In the genomic region with DNA sequence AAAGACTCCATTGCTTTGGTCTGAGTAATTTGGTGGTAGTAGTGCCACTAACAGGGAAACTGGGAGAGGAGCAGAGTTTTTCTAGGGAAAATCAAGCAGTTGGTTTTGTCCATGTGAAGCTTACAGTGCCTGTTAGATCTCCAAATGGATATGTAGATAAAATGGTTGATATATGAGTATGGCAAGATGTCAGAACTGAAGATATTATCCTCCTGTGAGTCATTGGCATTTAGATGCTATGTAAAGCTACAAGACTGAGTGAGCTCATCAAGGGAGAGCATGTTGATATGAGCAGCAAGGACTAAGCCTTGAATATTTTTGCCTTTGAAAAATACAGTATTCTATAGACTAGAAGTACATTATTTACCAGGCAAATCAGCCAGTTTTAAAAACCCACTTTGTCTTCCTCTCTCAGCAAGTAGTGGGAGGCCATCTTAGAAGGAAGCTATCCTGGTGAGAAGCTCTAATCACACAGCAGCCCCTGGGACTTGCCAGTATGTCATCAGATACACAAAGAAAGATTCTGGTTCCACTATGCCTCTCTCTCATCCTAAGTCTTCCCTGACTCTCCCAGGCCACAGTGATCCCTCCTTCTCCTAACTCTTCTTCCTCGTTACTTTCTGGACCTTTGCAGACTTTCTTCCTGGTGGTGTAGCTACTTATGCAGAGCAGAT, we compare ENCODE assay signal across 18 cellular contexts.
DNase-seq lines count a peak whose midpoint lies in the region; ATAC-seq, FAIRE-seq and TF ChIP-seq lines count a peak whose summit lies in the region.
"Had no signal": no experiment of that assay in that cellular context is flagged by ENCODE, and none has a peak within 500 bp of the region (broad histone marks: within the 10 kb centered on the region; RNA-seq: fewer than 3 reads in every experiment).

No MANE protein-coding gene starts in this region.

- H3K4me3 ChIP-seq in AG09309 (ENCODE audit: control insufficient read depth, low read depth, low read length) = no peak overlapping the region
- H3K4me3 ChIP-seq in brain microvascular endothelial cell (ENCODE audit: low read depth, low read length) = no peak overlapping the region
- no peak overlapping the region for H3K4me3 ChIP-seq in ascending aorta
- H3K4me3 ChIP-seq: thoracic aorta had no signal

- no peaks in the 10 kb centered on the region for H3K36me3 ChIP-seq in brain microvascular endothelial cell (replicated peaks)
- no peaks in the 10 kb centered on the region for H3K36me3 ChIP-seq in ascending aorta
- H3K36me3 ChIP-seq: BE2C, thoracic aorta had no signal

- peak; percentile 32 for DNase-seq in AG09309 (ENCODE audit: low read depth)
- peak; percentile 42 for DNase-seq in HTR-8/SVneo (ENCODE audit: insufficient read length, low spot score)
- peak; percentile 67 for DNase-seq in brain microvascular endothelial cell
- peak; percentile 89 for DNase-seq in iris pigment epithelial cell (ENCODE audit: low read depth)
- no peak for DNase-seq in ascending aorta (ENCODE audit: low spot score in 2 of 2)
- DNase-seq: activated T-cell treated with anti-CD3 and anti-CD28 coated beads, Interleukin-2, amount 50 U/mL, for 1 hour; aorta; BE2C; effector CD4-positive, alpha-beta T cell; glutamatergic neuron; KBM-7; left cardiac atrium; NCI-H1417; posterior cingulate gyrus had no signal

- ATAC-seq in HG02610 (IDR thresholded peaks at IDR 0.05; ENCODE audit: unreplicated experiment) (no peak), GM18861 (IDR thresholded peaks at IDR 0.05; ENCODE audit: unreplicated experiment) (no peak), GM19467 (IDR thresholded peaks at IDR 0.05; ENCODE audit: unreplicated experiment) (no peak)
- ATAC-seq: left cardiac atrium had no signal

- no peak for TF ChIP-seq CTCF in AG09309 (IDR thresholded peaks at IDR 0.05; ENCODE audit: control insufficient read depth, insufficient read depth, low read depth, low read length, missing control alignments)
- no peak for TF ChIP-seq CTCF in brain microvascular endothelial cell (IDR thresholded peaks at IDR 0.05; ENCODE audit: low read depth, low read length, missing control alignments)
- no peak for TF ChIP-seq CTCF in ascending aorta (IDR thresholded peaks at IDR 0.05)

- FAIRE-seq in HTR-8/SVneo (lab: Jason Lieb, UNC) = no peak

- no peaks in the 10 kb centered on the region for H3K4me1 ChIP-seq in ascending aorta
- H3K4me1 ChIP-seq: BE2C had no signal

- H3K27me3 ChIP-seq in brain microvascular endothelial cell (replicated peaks) (no peaks in the 10 kb centered on the region), ascending aorta (no peaks in the 10 kb centered on the region)
- H3K27me3 ChIP-seq: BE2C had no signal

- H3K27ac ChIP-seq in brain microvascular endothelial cell = peak overlapping the region; percentile 43
- no peak overlapping the region for H3K27ac ChIP-seq in ascending aorta
- H3K27ac ChIP-seq: thoracic aorta had no signal

- in situ Hi-C loops in brain microvascular endothelial cell (cut with HindIII; ENCODE audit: low pct_ligation_motif_present, low sequenced_read_pairs) = no loop called here

- no peaks in the 10 kb centered on the region for H3K9me3 ChIP-seq in ascending aorta
- H3K9me3 ChIP-seq: BE2C, thoracic aorta had no signal

- intact Hi-C loops in ascending aorta (cut with DNase I) = no loop called here

Comparison
In these comparisons a context has a peak if more than half of its experiments do, and no peak if none do; other contexts are left out.
1. DNase-seq: peak in AG09309 (single experiment), HTR-8/SVneo (single experiment), brain microvascular endothelial cell (single experiment) and iris pigment epithelial cell (single experiment); none in ascending aorta (0 of 2).